ENCODE assay signal across 1 cellular context in the genomic region with DNA sequence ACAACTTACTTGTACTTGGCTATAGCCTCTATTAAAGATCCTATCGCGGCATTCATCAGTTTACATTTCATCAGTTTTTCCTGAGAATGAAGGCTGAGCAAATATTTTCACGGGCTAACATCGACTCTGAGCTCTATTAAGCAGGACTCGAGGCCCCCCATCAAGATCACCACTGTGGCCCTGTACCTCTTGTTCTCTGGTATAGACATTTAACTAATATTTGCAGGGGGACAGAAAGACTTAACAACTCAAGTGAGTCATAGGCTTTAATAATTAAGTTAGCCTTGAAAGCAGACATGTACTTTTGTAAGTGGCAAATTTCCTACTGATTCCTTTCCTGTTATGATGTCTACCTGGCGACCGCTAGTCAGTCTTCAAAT.
TF ChIP-seq lines count a peak whose summit lies in the region.

No MANE protein-coding gene starts in this region.

TF ChIP-seq in HepG2, 621 proteins besides CTCF, POLR2A, EP300 and RAD21 (continued from another document and continues in another):
- TF ChIP-seq MIXL1 (CRISPR knock-in tag; IDR thresholded peaks at IDR 0.05) (0 out of 2 replicates have a peak, but pooled peaks have one; percentile 56), ZFP37 (CRISPR knock-in tag; IDR thresholded peaks at IDR 0.05; ENCODE audit: borderline replicate concordance) (no peak), ZNF292 (CRISPR knock-in tag; IDR thresholded peaks at IDR 0.05; ENCODE audit: borderline replicate concordance, low read depth) (no peak), GATAD2A (CRISPR knock-in tag; IDR thresholded peaks at IDR 0.05) (0 out of 2 replicates have a peak, but pooled peaks have one; percentile 23), FOSL2 (CRISPR knock-in tag; IDR thresholded peaks at IDR 0.05) (peak; percentile 81), ZNF253 (CRISPR knock-in tag; IDR thresholded peaks at IDR 0.05; ENCODE audit: borderline replicate concordance) (no peak), ELF3 (CRISPR knock-in tag; IDR thresholded peaks at IDR 0.05) (no peak), XRCC5 (optimal IDR thresholded peaks at IDR 0.05; ENCODE audit: low read length) (no peak), ZSCAN29 (CRISPR knock-in tag; conservative IDR thresholded peaks at IDR 0.05) (no peak), ETV6 (CRISPR knock-in tag; conservative IDR thresholded peaks at IDR 0.05) (no peak), MIER3 (CRISPR knock-in tag; IDR thresholded peaks at IDR 0.05; ENCODE audit: borderline replicate concordance) (no peak), NKX3-1 (CRISPR knock-in tag; IDR thresholded peaks at IDR 0.05) (no peak), TBX2 (CRISPR knock-in tag; IDR thresholded peaks at IDR 0.05; ENCODE audit: borderline replicate concordance) (no peak; the same call in 1 of the 2 replicates), TCF12 (IDR thresholded peaks at IDR 0.05) (no peak), TCF12 (CRISPR knock-in tag; IDR thresholded peaks at IDR 0.05) (no peak), ZNF20 (CRISPR knock-in tag; IDR thresholded peaks at IDR 0.05) (no peak), SOX6 (IDR thresholded peaks at IDR 0.05) (no peak), SOX6 (CRISPR knock-in tag; IDR thresholded peaks at IDR 0.05) (peak; percentile 68), SOX5 (CRISPR knock-in tag; IDR thresholded peaks at IDR 0.05; ENCODE audit: borderline replicate concordance) (peak; percentile 58), FOXA3 (CRISPR knock-in tag; IDR thresholded peaks at IDR 0.05) (peak; percentile 64), RXRB (CRISPR knock-in tag; IDR thresholded peaks at IDR 0.05; ENCODE audit: borderline replicate concordance) (peak; percentile 15; the same call in 1 of the 2 replicates), ZNF282 (IDR thresholded peaks at IDR 0.05; ENCODE audit: partially characterized antibody) (no peak), BCL6 (CRISPR knock-in tag; IDR thresholded peaks at IDR 0.05) (peak; percentile 83), STAG1 (CRISPR knock-in tag; IDR thresholded peaks at IDR 0.05) (no peak), ZNF530 (CRISPR knock-in tag; IDR thresholded peaks at IDR 0.05; ENCODE audit: low read depth) (no peak), U2AF2 (IDR thresholded peaks at IDR 0.05; ENCODE audit: low read depth, low read length) (no peak), ZNF207 (IDR thresholded peaks at IDR 0.05; ENCODE audit: borderline replicate concordance) (no peak), ZNF232 (CRISPR knock-in tag; IDR thresholded peaks at IDR 0.05; ENCODE audit: borderline replicate concordance) (no peak), HIVEP1 (CRISPR knock-in tag; IDR thresholded peaks at IDR 0.05) (no peak), POLR2AphosphoS2 (IDR thresholded peaks at IDR 0.05; ENCODE audit: low read depth, low read length) (no peak)
- TF ChIP-seq, protein P1, sequence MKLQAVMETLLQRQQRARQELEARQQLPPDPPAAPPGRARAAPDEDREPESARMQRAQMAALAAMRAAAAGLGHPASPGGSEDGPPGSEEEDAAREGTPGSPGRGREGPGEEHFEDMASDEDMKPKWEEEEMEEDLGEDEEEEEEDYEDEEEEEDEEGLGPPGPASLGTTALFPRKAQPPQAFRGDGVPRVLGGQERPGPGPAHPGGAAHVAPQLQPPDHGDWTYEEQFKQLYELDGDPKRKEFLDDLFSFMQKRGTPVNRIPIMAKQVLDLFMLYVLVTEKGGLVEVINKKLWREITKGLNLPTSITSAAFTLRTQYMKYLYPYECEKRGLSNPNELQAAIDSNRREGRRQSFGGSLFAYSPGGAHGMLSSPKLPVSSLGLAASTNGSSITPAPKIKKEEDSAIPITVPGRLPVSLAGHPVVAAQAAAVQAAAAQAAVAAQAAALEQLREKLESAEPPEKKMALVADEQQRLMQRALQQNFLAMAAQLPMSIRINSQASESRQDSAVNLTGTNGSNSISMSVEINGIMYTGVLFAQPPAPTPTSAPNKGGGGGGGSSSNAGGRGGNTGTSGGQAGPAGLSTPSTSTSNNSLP (IDR thresholded peaks at IDR 0.05; ENCODE audit: low read depth, low read length): peak; percentile 22; the same call in 1 of the 2 replicates
- TF ChIP-seq, protein P2, sequence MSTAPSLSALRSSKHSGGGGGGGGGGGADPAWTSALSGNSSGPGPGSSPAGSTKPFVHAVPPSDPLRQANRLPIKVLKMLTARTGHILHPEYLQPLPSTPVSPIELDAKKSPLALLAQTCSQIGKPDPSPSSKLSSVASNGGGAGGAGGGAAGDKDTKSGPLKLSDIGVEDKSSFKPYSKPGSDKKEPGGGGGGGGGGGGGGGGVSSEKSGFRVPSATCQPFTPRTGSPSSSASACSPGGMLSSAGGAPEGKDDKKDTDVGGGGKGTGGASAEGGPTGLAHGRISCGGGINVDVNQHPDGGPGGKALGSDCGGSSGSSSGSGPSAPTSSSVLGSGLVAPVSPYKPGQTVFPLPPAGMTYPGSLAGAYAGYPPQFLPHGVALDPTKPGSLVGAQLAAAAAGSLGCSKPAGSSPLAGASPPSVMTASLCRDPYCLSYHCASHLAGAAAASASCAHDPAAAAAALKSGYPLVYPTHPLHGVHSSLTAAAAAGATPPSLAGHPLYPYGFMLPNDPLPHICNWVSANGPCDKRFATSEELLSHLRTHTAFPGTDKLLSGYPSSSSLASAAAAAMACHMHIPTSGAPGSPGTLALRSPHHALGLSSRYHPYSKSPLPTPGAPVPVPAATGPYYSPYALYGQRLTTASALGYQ (CRISPR knock-in tag; IDR thresholded peaks at IDR 0.05): peak; percentile 61; the same call in 1 of the 2 replicates
- TF ChIP-seq, protein P3, sequence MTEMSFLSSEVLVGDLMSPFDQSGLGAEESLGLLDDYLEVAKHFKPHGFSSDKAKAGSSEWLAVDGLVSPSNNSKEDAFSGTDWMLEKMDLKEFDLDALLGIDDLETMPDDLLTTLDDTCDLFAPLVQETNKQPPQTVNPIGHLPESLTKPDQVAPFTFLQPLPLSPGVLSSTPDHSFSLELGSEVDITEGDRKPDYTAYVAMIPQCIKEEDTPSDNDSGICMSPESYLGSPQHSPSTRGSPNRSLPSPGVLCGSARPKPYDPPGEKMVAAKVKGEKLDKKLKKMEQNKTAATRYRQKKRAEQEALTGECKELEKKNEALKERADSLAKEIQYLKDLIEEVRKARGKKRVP (CRISPR knock-in tag; IDR thresholded peaks at IDR 0.05): peak in 1 of 2 experiments; percentile 42; a peak in 1 of 4 replicates
- TF ChIP-seq, protein P4, sequence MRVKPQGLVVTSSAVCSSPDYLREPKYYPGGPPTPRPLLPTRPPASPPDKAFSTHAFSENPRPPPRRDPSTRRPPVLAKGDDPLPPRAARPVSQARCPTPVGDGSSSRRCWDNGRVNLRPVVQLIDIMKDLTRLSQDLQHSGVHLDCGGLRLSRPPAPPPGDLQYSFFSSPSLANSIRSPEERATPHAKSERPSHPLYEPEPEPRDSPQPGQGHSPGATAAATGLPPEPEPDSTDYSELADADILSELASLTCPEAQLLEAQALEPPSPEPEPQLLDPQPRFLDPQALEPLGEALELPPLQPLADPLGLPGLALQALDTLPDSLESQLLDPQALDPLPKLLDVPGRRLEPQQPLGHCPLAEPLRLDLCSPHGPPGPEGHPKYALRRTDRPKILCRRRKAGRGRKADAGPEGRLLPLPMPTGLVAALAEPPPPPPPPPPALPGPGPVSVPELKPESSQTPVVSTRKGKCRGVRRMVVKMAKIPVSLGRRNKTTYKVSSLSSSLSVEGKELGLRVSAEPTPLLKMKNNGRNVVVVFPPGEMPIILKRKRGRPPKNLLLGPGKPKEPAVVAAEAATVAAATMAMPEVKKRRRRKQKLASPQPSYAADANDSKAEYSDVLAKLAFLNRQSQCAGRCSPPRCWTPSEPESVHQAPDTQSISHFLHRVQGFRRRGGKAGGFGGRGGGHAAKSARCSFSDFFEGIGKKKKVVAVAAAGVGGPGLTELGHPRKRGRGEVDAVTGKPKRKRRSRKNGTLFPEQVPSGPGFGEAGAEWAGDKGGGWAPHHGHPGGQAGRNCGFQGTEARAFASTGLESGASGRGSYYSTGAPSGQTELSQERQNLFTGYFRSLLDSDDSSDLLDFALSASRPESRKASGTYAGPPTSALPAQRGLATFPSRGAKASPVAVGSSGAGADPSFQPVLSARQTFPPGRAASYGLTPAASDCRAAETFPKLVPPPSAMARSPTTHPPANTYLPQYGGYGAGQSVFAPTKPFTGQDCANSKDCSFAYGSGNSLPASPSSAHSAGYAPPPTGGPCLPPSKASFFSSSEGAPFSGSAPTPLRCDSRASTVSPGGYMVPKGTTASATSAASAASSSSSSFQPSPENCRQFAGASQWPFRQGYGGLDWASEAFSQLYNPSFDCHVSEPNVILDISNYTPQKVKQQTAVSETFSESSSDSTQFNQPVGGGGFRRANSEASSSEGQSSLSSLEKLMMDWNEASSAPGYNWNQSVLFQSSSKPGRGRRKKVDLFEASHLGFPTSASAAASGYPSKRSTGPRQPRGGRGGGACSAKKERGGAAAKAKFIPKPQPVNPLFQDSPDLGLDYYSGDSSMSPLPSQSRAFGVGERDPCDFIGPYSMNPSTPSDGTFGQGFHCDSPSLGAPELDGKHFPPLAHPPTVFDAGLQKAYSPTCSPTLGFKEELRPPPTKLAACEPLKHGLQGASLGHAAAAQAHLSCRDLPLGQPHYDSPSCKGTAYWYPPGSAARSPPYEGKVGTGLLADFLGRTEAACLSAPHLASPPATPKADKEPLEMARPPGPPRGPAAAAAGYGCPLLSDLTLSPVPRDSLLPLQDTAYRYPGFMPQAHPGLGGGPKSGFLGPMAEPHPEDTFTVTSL (CRISPR knock-in tag; IDR thresholded peaks at IDR 0.05; ENCODE audit: borderline replicate concordance): no peak
- TF ChIP-seq, protein P5, sequence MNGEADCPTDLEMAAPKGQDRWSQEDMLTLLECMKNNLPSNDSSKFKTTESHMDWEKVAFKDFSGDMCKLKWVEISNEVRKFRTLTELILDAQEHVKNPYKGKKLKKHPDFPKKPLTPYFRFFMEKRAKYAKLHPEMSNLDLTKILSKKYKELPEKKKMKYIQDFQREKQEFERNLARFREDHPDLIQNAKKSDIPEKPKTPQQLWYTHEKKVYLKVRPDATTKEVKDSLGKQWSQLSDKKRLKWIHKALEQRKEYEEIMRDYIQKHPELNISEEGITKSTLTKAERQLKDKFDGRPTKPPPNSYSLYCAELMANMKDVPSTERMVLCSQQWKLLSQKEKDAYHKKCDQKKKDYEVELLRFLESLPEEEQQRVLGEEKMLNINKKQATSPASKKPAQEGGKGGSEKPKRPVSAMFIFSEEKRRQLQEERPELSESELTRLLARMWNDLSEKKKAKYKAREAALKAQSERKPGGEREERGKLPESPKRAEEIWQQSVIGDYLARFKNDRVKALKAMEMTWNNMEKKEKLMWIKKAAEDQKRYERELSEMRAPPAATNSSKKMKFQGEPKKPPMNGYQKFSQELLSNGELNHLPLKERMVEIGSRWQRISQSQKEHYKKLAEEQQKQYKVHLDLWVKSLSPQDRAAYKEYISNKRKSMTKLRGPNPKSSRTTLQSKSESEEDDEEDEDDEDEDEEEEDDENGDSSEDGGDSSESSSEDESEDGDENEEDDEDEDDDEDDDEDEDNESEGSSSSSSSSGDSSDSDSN (CRISPR knock-in tag; IDR thresholded peaks at IDR 0.05): no peak
- TF ChIP-seq, protein P6, sequence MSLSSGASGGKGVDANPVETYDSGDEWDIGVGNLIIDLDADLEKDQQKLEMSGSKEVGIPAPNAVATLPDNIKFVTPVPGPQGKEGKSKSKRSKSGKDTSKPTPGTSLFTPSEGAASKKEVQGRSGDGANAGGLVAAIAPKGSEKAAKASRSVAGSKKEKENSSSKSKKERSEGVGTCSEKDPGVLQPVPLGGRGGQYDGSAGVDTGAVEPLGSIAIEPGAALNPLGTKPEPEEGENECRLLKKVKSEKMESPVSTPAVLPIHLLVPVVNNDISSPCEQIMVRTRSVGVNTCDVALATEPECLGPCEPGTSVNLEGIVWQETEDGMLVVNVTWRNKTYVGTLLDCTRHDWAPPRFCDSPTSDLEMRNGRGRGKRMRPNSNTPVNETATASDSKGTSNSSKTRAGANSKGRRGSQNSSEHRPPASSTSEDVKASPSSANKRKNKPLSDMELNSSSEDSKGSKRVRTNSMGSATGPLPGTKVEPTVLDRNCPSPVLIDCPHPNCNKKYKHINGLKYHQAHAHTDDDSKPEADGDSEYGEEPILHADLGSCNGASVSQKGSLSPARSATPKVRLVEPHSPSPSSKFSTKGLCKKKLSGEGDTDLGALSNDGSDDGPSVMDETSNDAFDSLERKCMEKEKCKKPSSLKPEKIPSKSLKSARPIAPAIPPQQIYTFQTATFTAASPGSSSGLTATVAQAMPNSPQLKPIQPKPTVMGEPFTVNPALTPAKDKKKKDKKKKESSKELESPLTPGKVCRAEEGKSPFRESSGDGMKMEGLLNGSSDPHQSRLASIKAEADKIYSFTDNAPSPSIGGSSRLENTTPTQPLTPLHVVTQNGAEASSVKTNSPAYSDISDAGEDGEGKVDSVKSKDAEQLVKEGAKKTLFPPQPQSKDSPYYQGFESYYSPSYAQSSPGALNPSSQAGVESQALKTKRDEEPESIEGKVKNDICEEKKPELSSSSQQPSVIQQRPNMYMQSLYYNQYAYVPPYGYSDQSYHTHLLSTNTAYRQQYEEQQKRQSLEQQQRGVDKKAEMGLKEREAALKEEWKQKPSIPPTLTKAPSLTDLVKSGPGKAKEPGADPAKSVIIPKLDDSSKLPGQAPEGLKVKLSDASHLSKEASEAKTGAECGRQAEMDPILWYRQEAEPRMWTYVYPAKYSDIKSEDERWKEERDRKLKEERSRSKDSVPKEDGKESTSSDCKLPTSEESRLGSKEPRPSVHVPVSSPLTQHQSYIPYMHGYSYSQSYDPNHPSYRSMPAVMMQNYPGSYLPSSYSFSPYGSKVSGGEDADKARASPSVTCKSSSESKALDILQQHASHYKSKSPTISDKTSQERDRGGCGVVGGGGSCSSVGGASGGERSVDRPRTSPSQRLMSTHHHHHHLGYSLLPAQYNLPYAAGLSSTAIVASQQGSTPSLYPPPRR (CRISPR knock-in tag; IDR thresholded peaks at IDR 0.05; ENCODE audit: borderline replicate concordance): peak; percentile 96
